Comparison of ENCODE assay signal across 13 cellular contexts in the genomic region with DNA sequence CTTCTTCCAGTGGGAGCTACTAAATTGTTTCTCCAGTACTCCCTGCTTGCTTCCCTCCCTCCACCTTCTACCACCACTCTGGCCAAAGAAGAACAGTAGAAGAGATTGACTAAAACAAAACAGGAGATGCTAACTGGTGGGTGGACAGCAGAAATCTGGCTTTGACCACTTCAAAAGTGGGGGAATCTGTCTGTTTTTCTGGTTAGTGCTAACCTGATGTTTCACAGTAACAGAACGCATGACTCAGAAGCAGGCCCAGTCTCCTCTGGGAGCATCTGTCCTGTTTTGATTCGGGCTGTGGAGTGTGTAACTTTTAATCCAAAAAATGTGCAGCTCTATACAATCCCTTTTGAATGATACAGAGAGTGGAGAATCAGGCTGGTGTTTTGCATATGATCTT. TPM values are rescaled to one million over a fixed set of nuclear protein-coding genes. Genes with fewer than 3 reads are reported as not detected.
DNase-seq lines count a peak whose midpoint lies in the region; ATAC-seq and TF ChIP-seq lines count a peak whose summit lies in the region.
"Had no signal": no experiment of that assay in that cellular context is flagged by ENCODE, and none has a peak within 500 bp of the region (broad histone marks: within the 10 kb centered on the region; RNA-seq: fewer than 3 reads in every experiment).

No MANE protein-coding gene starts in this region.

- peaks cover 8% of the 10 kb centered on the region for H3K27me3 Mint-ChIP-seq in activated CD4-positive, alpha-beta memory T cell treated with anti-CD3 and anti-CD28 coated beads, Interleukin-2, amount 10 ng/mL, durations not matched to agents 7 days and 5 days

- H3K9me3 Mint-ChIP-seq in activated CD4-positive, alpha-beta memory T cell treated with anti-CD3 and anti-CD28 coated beads, Interleukin-2, amount 10 ng/mL, durations not matched to agents 7 days and 5 days, result no peaks in the 10 kb centered on the region

- H3K4me1 ChIP-seq in ascending aorta, result peaks cover 2 to 17% of the 10 kb centered on the region in 2 donors
- H3K4me1 ChIP-seq in foreskin keratinocyte, result peaks cover 5% of the 10 kb centered on the region
- no peaks in the 10 kb centered on the region for H3K4me1 ChIP-seq in parathyroid adenoma

- POLR2A ChIA-PET in activated CD4-positive, alpha-beta memory T cell treated with anti-CD3 and anti-CD28 coated beads, Interleukin-2, amount 10 ng/mL, durations not matched to agents 7 days and 5 days (lab: Charles Lee), result no interaction called here

- H3K27ac ChIP-seq in ascending aorta (peak overlapping the region; percentile 75 to 81), foreskin keratinocyte (no peak overlapping the region), parathyroid adenoma (no peak overlapping the region)
- H3K27ac ChIP-seq: BLaER1 treated with 17β-estradiol and CSF1 and Interleukin-3, amounts not matched to agents 10 nM and 100 nM; WERI-Rb-1 had no signal

- peak overlapping the region; percentile 45 for H3K4me2 ChIP-seq in parathyroid adenoma (ENCODE audit: low read length)

- ATAC-seq in foreskin keratinocyte, result peak; percentile 43
- no peak for ATAC-seq in HG03196 (IDR thresholded peaks at IDR 0.05; ENCODE audit: unreplicated experiment)

- DNase-seq in AG09309 (ENCODE audit: low read depth), result peak; percentile 45
- no peak for DNase-seq in ascending aorta (ENCODE audit: low spot score in 2 of 2)
- DNase-seq in foreskin keratinocyte, result no peak
- no peak for DNase-seq in activated CD4-positive, alpha-beta memory T cell treated with anti-CD3 and anti-CD28 coated beads, Interleukin-2, amount 10 ng/mL, durations not matched to agents 7 days and 5 days
- DNase-seq in posterior vena cava (ENCODE audit: low spot score), result no peak
- no peak for DNase-seq in activated CD4-positive, alpha-beta T cell treated with anti-CD3 and anti-CD28 coated beads, Interleukin-2, amount 50 U/mL, for 1 hour
- DNase-seq: NCI-H2081, posterior cingulate gyrus, RPMI8226, WERI-Rb-1 had no signal

- no peak overlapping the region for H3K9ac ChIP-seq in parathyroid adenoma
- H3K9ac ChIP-seq: BLaER1 treated with 17β-estradiol and CSF1 and Interleukin-3, amounts not matched to agents 10 nM and 100 nM had no signal

- H2AFZ ChIP-seq in parathyroid adenoma, result peak overlapping the region; percentile 16

- no peaks in the 10 kb centered on the region for H3K79me2 ChIP-seq in parathyroid adenoma

- H3K27me3 ChIP-seq in ascending aorta (no peaks in the 10 kb centered on the region), foreskin keratinocyte (no peaks in the 10 kb centered on the region), parathyroid adenoma (ENCODE audit: control insufficient read depth, insufficient read depth, low read length) (no peaks in the 10 kb centered on the region)
- H3K27me3 ChIP-seq: BLaER1 treated with 17β-estradiol and CSF1 and Interleukin-3, amounts not matched to agents 10 nM and 100 nM had no signal

- H3K4me3 Mint-ChIP-seq in activated CD4-positive, alpha-beta memory T cell treated with anti-CD3 and anti-CD28 coated beads, Interleukin-2, amount 10 ng/mL, durations not matched to agents 7 days and 5 days, result no peak overlapping the region

- intact Hi-C loops in ascending aorta (cut with DNase I) (no loop called here), posterior vena cava (cut with DNase I) (no loop called here)

- CTCF ChIA-PET in activated CD4-positive, alpha-beta memory T cell treated with anti-CD3 and anti-CD28 coated beads, Interleukin-2, amount 10 ng/mL, durations not matched to agents 7 days and 5 days (lab: Charles Lee), result no interaction called here

- no peaks in the 10 kb centered on the region for H3K4me1 Mint-ChIP-seq in activated CD4-positive, alpha-beta memory T cell treated with anti-CD3 and anti-CD28 coated beads, Interleukin-2, amount 10 ng/mL, durations not matched to agents 7 days and 5 days

- no peaks in the 10 kb centered on the region for H3K36me3 ChIP-seq in ascending aorta
- H3K36me3 ChIP-seq in parathyroid adenoma (ENCODE audit: control insufficient read depth, insufficient read depth, low read length), result no peaks in the 10 kb centered on the region
- H3K36me3 ChIP-seq: BLaER1 treated with 17β-estradiol and CSF1 and Interleukin-3, amounts not matched to agents 10 nM and 100 nM; WERI-Rb-1 had no signal

- no peaks in the 10 kb centered on the region for H3K36me3 Mint-ChIP-seq in activated CD4-positive, alpha-beta memory T cell treated with anti-CD3 and anti-CD28 coated beads, Interleukin-2, amount 10 ng/mL, durations not matched to agents 7 days and 5 days (ENCODE audit: low read depth)

- no peaks in the 10 kb centered on the region for H3K9me3 ChIP-seq in ascending aorta
- no peaks in the 10 kb centered on the region for H3K9me3 ChIP-seq in parathyroid adenoma (ENCODE audit: control insufficient read depth, low read length)

- no peak overlapping the region for H3K27ac Mint-ChIP-seq in activated CD4-positive, alpha-beta memory T cell treated with anti-CD3 and anti-CD28 coated beads, Interleukin-2, amount 10 ng/mL, durations not matched to agents 7 days and 5 days

- no peak for TF ChIP-seq CTCF in AG09309 (IDR thresholded peaks at IDR 0.05; ENCODE audit: control insufficient read depth, insufficient read depth, low read depth, low read length, missing control alignments)
- TF ChIP-seq CTCF in ascending aorta (IDR thresholded peaks at IDR 0.05), result no peak
- no peak for TF ChIP-seq CTCF in foreskin keratinocyte (conservative IDR thresholded peaks at IDR 0.05)
- TF ChIP-seq CTCF in parathyroid adenoma (IDR thresholded peaks at IDR 0.05), result no peak

- no peak overlapping the region for H3K4me3 ChIP-seq in AG09309 (ENCODE audit: control insufficient read depth, low read depth, low read length)
- H3K4me3 ChIP-seq in ascending aorta, result no peak overlapping the region
- H3K4me3 ChIP-seq in parathyroid adenoma (ENCODE audit: low read depth, low read length), result no peak overlapping the region
- H3K4me3 ChIP-seq: BLaER1 treated with 17β-estradiol and CSF1 and Interleukin-3, amounts not matched to agents 10 nM and 100 nM had no signal

RNA-seq across cellular contexts. Expression of gene ZNF438, which starts 32.7 kb away (rescaled TPM):
- total RNA-seq in ascending aorta (1.7 TPM), foreskin keratinocyte (2.7 and 2.8 TPM in 2 replicates), posterior vena cava (10 to 100 TPM; 12.4 to 13.9 TPM)
- polyA plus RNA-seq in foreskin keratinocyte, result 2.0 TPM in 2 replicates
- 1 to 10 TPM; 6.3 to 6.5 TPM for total RNA-seq in activated CD4-positive, alpha-beta memory T cell treated with anti-CD3 and anti-CD28 coated beads, Interleukin-2, amount 10 ng/mL, durations not matched to agents 7 days and 5 days

Comparison
In these comparisons a context has a peak if more than half of its experiments do, and no peak if none do; other contexts are left out.
1. H3K27ac ChIP-seq: peak in ascending aorta (2 of 2); none in foreskin keratinocyte (single experiment) and parathyroid adenoma (single experiment).